ENCODE assay signal across 3 cellular contexts in the genomic region with DNA sequence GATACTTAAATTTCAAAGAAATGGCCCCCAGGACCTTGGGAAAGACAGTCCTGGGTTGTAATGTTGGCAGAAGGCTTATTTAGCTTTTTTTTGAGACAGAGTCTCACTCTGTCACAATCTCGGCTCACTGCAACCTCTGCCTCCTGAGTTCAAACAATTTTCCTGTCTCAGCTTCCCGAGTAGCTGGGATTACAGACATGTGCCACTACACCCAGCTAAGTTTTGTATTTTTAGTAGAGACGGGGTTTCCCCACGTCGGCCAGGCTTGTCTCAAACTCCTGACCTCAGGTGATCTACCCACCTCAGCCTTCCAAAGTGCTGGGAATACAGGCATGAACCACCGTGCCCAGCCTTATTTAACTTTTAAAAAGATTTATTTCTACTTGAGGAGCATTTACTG. TPM values are rescaled to one million over a fixed set of nuclear protein-coding genes. Genes with fewer than 3 reads are reported as not detected.
"Had no signal": no experiment of that assay in that cellular context is flagged by ENCODE, and none has a peak within 500 bp of the region (broad histone marks: within the 10 kb centered on the region; RNA-seq: fewer than 3 reads in every experiment).

No MANE protein-coding gene starts in this region.

RNA-seq across cellular contexts. Expression of a gene that starts 44.5 kb away (rescaled TPM):
- total RNA-seq: activated CD8-positive, alpha-beta T cell treated with anti-CD3 and anti-CD28 coated beads, Interleukin-2, amount 10 ng/mL, durations not matched to agents 7 days and 5 days; activated T-helper 1 cell treated with anti-CD3 and anti-CD28 coated beads, Interleukin-12 subunit alpha, Interleukin-12 subunit beta, Interleukin-2, Interleukin-4 antibody, amounts not matched to agents 30 ng/mL and 10 ng/mL and 1 ng/mL, durations not matched to agents 14 hours and 24 hours and 36 hours; mononuclear cell had no signal
